In genomic region chr6:63598251-63599036, GRCh38 we compare ENCODE assay signal across 8 cellular contexts. TPM values are rescaled to one million over a fixed set of nuclear protein-coding genes. Genes with fewer than 3 reads are reported as not detected.
DNase-seq lines count a peak whose midpoint lies in the region; ATAC-seq and TF ChIP-seq lines count a peak whose summit lies in the region.

No MANE protein-coding gene starts in this region.

- peak overlapping the region; percentile 69 to 85 for H3K9ac ChIP-seq in mucosa of rectum (ENCODE audit: low read depth in 1 of 2, low read length in 2 of 2)

- DNase-seq in Caki2 (ENCODE audit: low read depth) = peak; percentile 79
- peak; percentile 70 for DNase-seq in HT1080 (ENCODE audit: low read depth)
- DNase-seq in NOMO-1 treated with DMSO at 0.1 percent for 48 hours (lab: John Stamatoyannopoulos, UW; ENCODE audit: unreplicated experiment) = peak; percentile 61
- DNase-seq in activated CD8-positive, alpha-beta memory T cell treated with anti-CD3 and anti-CD28 coated beads, Interleukin-2, amount 50 U/mL, for 4 hours = peak; percentile 72
- peak; percentile 18 for DNase-seq in epithelial cell of proximal tubule (ENCODE audit: low read depth)
- peak; percentile 27 to 39 for DNase-seq in stimulated activated CD8-positive, alpha-beta memory T cell treated with anti-CD3 and anti-CD28 coated beads, Interleukin-7, amount 100 ng/mL, for 1 hour (ENCODE audit: low read depth in 2 of 2)

- H3K27ac ChIP-seq in mucosa of rectum (ENCODE audit: low read depth in 2 of 2, low read length in 2 of 2) = peak overlapping the region; percentile 29 to 47

- ATAC-seq in GM21381 (IDR thresholded peaks at IDR 0.05; ENCODE audit: unreplicated experiment) = peak; percentile 100

- H3K4me1 ChIP-seq in mucosa of rectum (ENCODE audit: control insufficient read depth in 2 of 2, insufficient read depth in 2 of 2, low read length in 2 of 2) = peaks cover 0 to 5% of the 10 kb centered on the region in 2 donors

- H3K9me3 ChIP-seq in mucosa of rectum (ENCODE audit: control insufficient read depth in 2 of 2, low read length in 2 of 2) = no peaks in the 10 kb centered on the region

- peak; percentile 90 for TF ChIP-seq CTCF in epithelial cell of proximal tubule (conservative IDR thresholded peaks at IDR 0.05; ENCODE audit: low read depth, low read length)

- peak overlapping the region; percentile 66 for H3K4me3 ChIP-seq in epithelial cell of proximal tubule (ENCODE audit: low read depth, low read length)
- peak overlapping the region; percentile 77 to 92 for H3K4me3 ChIP-seq in mucosa of rectum (ENCODE audit: low read length in 2 of 2)

- in situ Hi-C loops in Caki2 (cut with HindIII; ENCODE audit: low pct_unique_long_range_greater_than_20kb, low sequenced_read_pairs) = no loop called here

- no peaks in the 10 kb centered on the region for H3K27me3 ChIP-seq in mucosa of rectum (ENCODE audit: control insufficient read depth in 2 of 2, insufficient read depth in 2 of 2, low read length in 2 of 2)

- no peaks in the 10 kb centered on the region for H3K36me3 ChIP-seq in mucosa of rectum (ENCODE audit: control insufficient read depth in 2 of 2, insufficient read depth in 2 of 2, low read length in 2 of 2)

RNA-seq across cellular contexts. Expression of gene PTP4A1, which starts 26.2 kb away (rescaled TPM):
- 6.5 and 38.1 TPM in 2 replicates for total RNA-seq in Caki2 (2014; rRNA removed; shearing (Covaris generic); ENCODE audit: low replicate concordance)
- total RNA-seq in HT1080 (2014; rRNA removed; shearing (Covaris generic)) = 15.8 and 42.8 TPM in 2 replicates
- 96.2 and 129 TPM in 2 replicates for polyA plus RNA-seq in HT1080 (2015; cell fraction: cytosol; rRNA removed)
- 53.3 and 57.6 TPM in 2 replicates for polyA plus RNA-seq in HT1080 (2015; cell fraction: nucleus; rRNA removed)
- 10.9 and 17.4 TPM in 2 replicates for total RNA-seq in epithelial cell of proximal tubule

RNA-seq across cellular contexts. Expression of gene PHF3, which starts 37.2 kb away (rescaled TPM):
- 12.6 and 36.9 TPM in 2 replicates for total RNA-seq in Caki2 (2014; rRNA removed; shearing (Covaris generic); ENCODE audit: low replicate concordance)
- 37.6 and 39.9 TPM in 2 replicates for total RNA-seq in HT1080 (2014; rRNA removed; shearing (Covaris generic))
- polyA plus RNA-seq in HT1080 (2015; cell fraction: cytosol; rRNA removed) = 14.9 and 19.9 TPM in 2 replicates
- 27.5 and 30.2 TPM in 2 replicates for polyA plus RNA-seq in HT1080 (2015; cell fraction: nucleus; rRNA removed)
- total RNA-seq in epithelial cell of proximal tubule = 20.2 and 27.9 TPM in 2 replicates

Comparison
In these comparisons a context has a peak if more than half of its experiments do, and no peak if none do; other contexts are left out.
1. Peak in every context shown above with its lines: DNase-seq, ATAC-seq, H3K4me3 ChIP-seq and H3K27ac ChIP-seq.
2. DNase-seq: peak in every context shown above with its lines; median percentile 79 in Caki2; 72 in activated CD8-positive, alpha-beta memory T cell treated with anti-CD3 and anti-CD28 coated beads, Interleukin-2, amount 50 U/mL, for 4 hours; 70 in HT1080; 61 in NOMO-1 treated with DMSO at 0.1 percent for 48 hours; 33 in stimulated activated CD8-positive, alpha-beta memory T cell treated with anti-CD3 and anti-CD28 coated beads, Interleukin-7, amount 100 ng/mL, for 1 hour; 18 in epithelial cell of proximal tubule.